1 cellular context compared by ENCODE assay signal in the genomic region with DNA sequence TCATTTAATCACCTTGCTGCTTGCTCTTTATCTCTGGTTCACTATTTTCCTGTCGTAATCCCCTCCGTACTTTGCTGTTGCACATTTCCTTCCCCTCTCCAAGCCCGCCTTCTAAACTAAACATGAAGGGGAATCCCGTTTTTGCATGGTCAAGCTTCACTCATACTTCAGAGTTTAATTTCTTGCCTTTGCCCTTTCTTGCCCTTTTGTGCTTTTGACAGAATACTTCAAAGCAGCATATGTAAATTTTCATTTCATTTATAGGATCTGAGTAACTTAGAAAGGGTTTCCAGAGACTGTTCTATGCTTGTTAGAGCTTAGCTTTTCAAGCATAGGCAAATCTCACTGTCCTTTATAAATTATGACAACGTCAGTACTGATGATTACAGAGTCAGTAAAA.
TF ChIP-seq lines count a peak whose summit lies in the region.

No MANE protein-coding gene starts in this region.

TF ChIP-seq in HepG2, 621 proteins besides CTCF, POLR2A, EP300 and RAD21:
- TF ChIP-seq RELA (CRISPR knock-in tag; IDR thresholded peaks at IDR 0.05) (peak; percentile 93; the same call in 1 of the 2 replicates), TCF7 (IDR thresholded peaks at IDR 0.05; ENCODE audit: low read depth) (0 out of 2 replicates have a peak, but pooled peaks have one; percentile 13), HNF4A (CRISPR knock-in tag; IDR thresholded peaks at IDR 0.05) (0 out of 2 replicates have a peak, but pooled peaks have one; percentile 5), RXRB (CRISPR knock-in tag; IDR thresholded peaks at IDR 0.05; ENCODE audit: borderline replicate concordance) (no peak)
